In genomic region chr1:220592714-220593113, GRCh38 we compare ENCODE assay signal across 7 cellular contexts.
"Had no signal": no experiment of that assay in that cellular context is flagged by ENCODE, and none has a peak within 500 bp of the region (broad histone marks: within the 10 kb centered on the region; RNA-seq: fewer than 3 reads in every experiment).

No MANE protein-coding gene starts in this region.

- H3K4me2 ChIP-seq: KMS-11 had no signal

- DNase-seq: Karpas-422, Kasumi-1, KBM-7, KG1 had no signal

- H3K27ac ChIP-seq: HL-60, KMS-11 had no signal

- FAIRE-seq: HTR-8/SVneo had no signal

- H3K9ac ChIP-seq: KMS-11 had no signal
